8 cellular contexts compared by ENCODE assay signal in genomic region chr9:36151306-36152210, GRCh38. TPM values are rescaled to one million over a fixed set of nuclear protein-coding genes. Genes with fewer than 3 reads are reported as not detected.
DNase-seq lines count a peak whose midpoint lies in the region; ATAC-seq lines count a peak whose summit lies in the region.

No MANE protein-coding gene starts in this region.

- no peaks in the 10 kb centered on the region for H3K27me3 Mint-ChIP-seq in activated naive CD8-positive, alpha-beta T cell treated with anti-CD3 and anti-CD28 coated beads, Interleukin-2, amount 10 ng/mL, durations not matched to agents 7 days and 5 days

- POLR2A ChIA-PET in activated naive CD8-positive, alpha-beta T cell treated with anti-CD3 and anti-CD28 coated beads, Interleukin-2, amount 10 ng/mL, durations not matched to agents 7 days and 5 days (lab: Charles Lee), result interaction anchor here (0.6 to 3.7 kb wide), 7 partner anchors 8 to 39 kb away, joined by 3 to 24 read pairs (median 4); partner anchors contain the start of gene GLIPR2

- peak overlapping the region; percentile 88 for H3K27ac Mint-ChIP-seq in activated naive CD8-positive, alpha-beta T cell treated with anti-CD3 and anti-CD28 coated beads, Interleukin-2, amount 10 ng/mL, durations not matched to agents 7 days and 5 days

- H3K36me3 Mint-ChIP-seq in activated naive CD8-positive, alpha-beta T cell treated with anti-CD3 and anti-CD28 coated beads, Interleukin-2, amount 10 ng/mL, durations not matched to agents 7 days and 5 days, result peaks cover 40% of the 10 kb centered on the region

- DNase-seq in T follicular helper cell (ENCODE audit: low read depth), result peak; percentile 80
- DNase-seq in activated naive CD8-positive, alpha-beta T cell treated with anti-CD3 and anti-CD28 coated beads, Interleukin-2, amount 10 ng/mL, durations not matched to agents 7 days and 5 days, result peak; percentile 84
- peak; percentile 73 to 90 for DNase-seq in lung microvascular endothelial cell (ENCODE audit: low read depth in 2 of 2)
- peak; percentile 92 for DNase-seq in stimulated activated CD8-positive, alpha-beta memory T cell treated with anti-CD3 and anti-CD28 coated beads, Interleukin-4, amount 100 ng/mL, for 48 hours
- no peak for DNase-seq in HuH-7 (ENCODE audit: low spot score)
- no peak for DNase-seq in NCI-H446 treated with DMSO at 0.1 percent for 48 hours (lab: John Stamatoyannopoulos, UW)

- ATAC-seq in GM19023 (IDR thresholded peaks at IDR 0.05; ENCODE audit: unreplicated experiment), result peak; percentile 77
- peak; percentile 79 for ATAC-seq in HG03139 (IDR thresholded peaks at IDR 0.05; ENCODE audit: unreplicated experiment)
- ATAC-seq in activated naive CD8-positive, alpha-beta T cell treated with anti-CD3 and anti-CD28 coated beads, Interleukin-2, amount 10 ng/mL, durations not matched to agents 7 days and 5 days (ENCODE audit: low read depth), result peak; percentile 91

- no peaks in the 10 kb centered on the region for H3K9me3 Mint-ChIP-seq in activated naive CD8-positive, alpha-beta T cell treated with anti-CD3 and anti-CD28 coated beads, Interleukin-2, amount 10 ng/mL, durations not matched to agents 7 days and 5 days

- H3K4me1 Mint-ChIP-seq in activated naive CD8-positive, alpha-beta T cell treated with anti-CD3 and anti-CD28 coated beads, Interleukin-2, amount 10 ng/mL, durations not matched to agents 7 days and 5 days, result peaks cover 62% of the 10 kb centered on the region

- H3K4me3 Mint-ChIP-seq in activated naive CD8-positive, alpha-beta T cell treated with anti-CD3 and anti-CD28 coated beads, Interleukin-2, amount 10 ng/mL, durations not matched to agents 7 days and 5 days, result peak overlapping the region; percentile 75

RNA-seq across cellular contexts. Expression of gene GLIPR2, which starts 15.0 kb away (rescaled TPM):
- total RNA-seq in activated naive CD8-positive, alpha-beta T cell treated with anti-CD3 and anti-CD28 coated beads, Interleukin-2, amount 10 ng/mL, durations not matched to agents 7 days and 5 days, result 10 to 100 TPM; 56.5 to 58.1 TPM
- 42.3 and 52.2 TPM in 2 replicates for total RNA-seq in lung microvascular endothelial cell

RNA-seq across cellular contexts. Expression of gene CCIN, which starts 17.6 kb away (rescaled TPM):
- total RNA-seq in activated naive CD8-positive, alpha-beta T cell treated with anti-CD3 and anti-CD28 coated beads, Interleukin-2, amount 10 ng/mL, durations not matched to agents 7 days and 5 days, result under 1 TPM; 0.14 to 0.26 TPM
- under 0.01 and 0.22 TPM in 2 replicates for total RNA-seq in lung microvascular endothelial cell

RNA-seq across cellular contexts. Expression of gene CLTA, which starts 39.2 kb away (rescaled TPM):
- total RNA-seq in activated naive CD8-positive, alpha-beta T cell treated with anti-CD3 and anti-CD28 coated beads, Interleukin-2, amount 10 ng/mL, durations not matched to agents 7 days and 5 days, result 100 to 1,000 TPM; 119 to 123 TPM
- 221 and 243 TPM in 2 replicates for total RNA-seq in lung microvascular endothelial cell

Comparison
In these comparisons a context has a peak if more than half of its experiments do, and no peak if none do; other contexts are left out.
1. DNase-seq: peak in T follicular helper cell (single experiment), activated naive CD8-positive, alpha-beta T cell treated with anti-CD3 and anti-CD28 coated beads, Interleukin-2, amount 10 ng/mL, durations not matched to agents 7 days and 5 days (single experiment), lung microvascular endothelial cell (2 of 2) and stimulated activated CD8-positive, alpha-beta memory T cell treated with anti-CD3 and anti-CD28 coated beads, Interleukin-4, amount 100 ng/mL, for 48 hours (single experiment); none in HuH-7 (single experiment) and NCI-H446 treated with DMSO at 0.1 percent for 48 hours (single experiment).
2. Peak in every context shown above with its lines, with median percentiles within 50 percentile points of each other: ATAC-seq.